1 cellular context compared by ENCODE assay signal in genomic region chr3:187207062-187207461, GRCh38.
TF ChIP-seq lines count a peak whose summit lies in the region.

No MANE protein-coding gene starts in this region.

TF ChIP-seq in HepG2, 621 proteins besides CTCF, POLR2A, EP300 and RAD21 (continued from another document):
- TF ChIP-seq MAFF (IDR thresholded peaks at IDR 0.05; ENCODE audit: low read depth, low read length) (peak; percentile 69), AHR (CRISPR knock-in tag; IDR thresholded peaks at IDR 0.05) (no peak), MIER2 (CRISPR knock-in tag; IDR thresholded peaks at IDR 0.05) (no peak), ADNP (CRISPR knock-in tag; IDR thresholded peaks at IDR 0.05) (no peak), ZNF264 (CRISPR knock-in tag; IDR thresholded peaks at IDR 0.05) (no peak), MAFK (conservative IDR thresholded peaks at IDR 0.05 in 1 of 2, IDR thresholded peaks at IDR 0.05 in 1 of 2; ENCODE audit: low read length in 2 of 2) (peak; percentile 63 to 69), ZNF563 (CRISPR knock-in tag; IDR thresholded peaks at IDR 0.05) (no peak), ARID3A (IDR thresholded peaks at IDR 0.05; ENCODE audit: low read depth, low read length) (no peak)
